In the genomic region with DNA sequence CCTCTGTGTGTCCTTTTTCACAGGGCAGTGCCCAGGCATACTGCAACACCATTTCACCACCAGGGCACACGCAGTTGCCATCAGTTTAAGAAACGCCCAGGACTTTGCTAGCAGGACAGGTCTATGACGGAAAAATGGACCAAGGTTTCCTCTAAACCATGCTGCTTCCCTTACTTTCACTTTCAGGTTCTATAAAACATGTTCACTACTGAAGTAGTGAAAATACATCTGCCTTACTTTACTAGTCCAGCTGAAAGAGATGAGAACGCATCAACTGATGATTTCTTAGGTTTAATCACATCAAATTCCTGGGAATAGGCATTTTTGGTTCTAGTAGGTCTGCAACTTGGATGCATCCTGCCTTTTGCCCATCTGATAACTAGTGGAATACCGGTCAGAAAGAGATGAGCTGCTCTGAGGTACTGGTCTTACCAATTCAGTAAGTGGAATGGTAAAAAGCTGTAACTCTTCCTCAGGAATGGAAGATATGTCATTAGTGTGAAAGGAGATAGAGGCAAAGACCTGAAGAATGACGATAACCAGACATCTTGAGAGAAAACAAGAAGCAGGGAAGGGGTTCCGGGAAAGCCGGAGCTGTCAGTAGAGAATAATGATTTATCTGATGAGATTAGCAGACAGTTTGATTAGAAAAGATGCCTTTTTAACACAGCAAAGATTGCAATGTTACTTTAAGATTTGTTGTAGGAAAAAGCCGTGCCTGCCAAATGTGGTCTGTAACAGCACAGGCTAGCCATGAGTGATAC, we compare ENCODE assay signal across 8 cellular contexts.
DNase-seq lines count a peak whose midpoint lies in the region; ATAC-seq and TF ChIP-seq lines count a peak whose summit lies in the region.

No MANE protein-coding gene starts in this region.

- H3K36me3 Mint-ChIP-seq in activated CD4-positive, alpha-beta T cell treated with anti-CD3 and anti-CD28 coated beads, Interleukin-2, amount 10 ng/mL, durations not matched to agents 24 days and 14 days (ENCODE audit: low read depth), result no peaks in the 10 kb centered on the region

- TF ChIP-seq POLR2A in ovary (IDR thresholded peaks at IDR 0.05), result no peak

- BruUV-seq in PC-9 (replicated peaks; lab: Mats Ljungman, UMichigan), result no TSS peak

- no peak overlapping the region for H2AFZ ChIP-seq in PC-9

- H4K20me1 ChIP-seq in PC-9 (ENCODE audit: insufficient read depth), result no peaks in the 10 kb centered on the region

- no peaks in the 10 kb centered on the region for H3K9me2 ChIP-seq in PC-9 (ENCODE audit: insufficient read depth)

- WGBS in ovary, 3 donors, result 0 to 1% (median 1%) methylated on average over 9 of the region's 9 CpGs

- H3K4me2 ChIP-seq in PC-9, result no peak overlapping the region

- no peaks in the 10 kb centered on the region for H3K9me3 Mint-ChIP-seq in activated CD4-positive, alpha-beta T cell treated with anti-CD3 and anti-CD28 coated beads, Interleukin-2, amount 10 ng/mL, durations not matched to agents 24 days and 14 days

- H3K27ac ChIP-seq in ovary (peak overlapping the region; percentile 18 to 79), PC-9 (no peak overlapping the region)

- H3K9me3 ChIP-seq in ovary, result no peaks in the 10 kb centered on the region
- H3K9me3 ChIP-seq in PC-9 (ENCODE audit: insufficient read depth, low read depth), result no peaks in the 10 kb centered on the region

- H3K79me2 ChIP-seq in PC-9 (ENCODE audit: low read depth), result no peaks in the 10 kb centered on the region

- POLR2A ChIA-PET in PC-9 (lab: Charles Lee; ENCODE audit: unreplicated experiment), result no interaction called here

- TF ChIP-seq CTCF in fibroblast of mammary gland (conservative IDR thresholded peaks at IDR 0.05; ENCODE audit: control insufficient read depth, insufficient read depth, low read depth, low read length), result peak; percentile 39
- TF ChIP-seq CTCF in ovary (IDR thresholded peaks at IDR 0.05), result no peak
- no peak for TF ChIP-seq CTCF in PC-9 (conservative IDR thresholded peaks at IDR 0.05)

- peaks cover 9% of the 10 kb centered on the region for H3K4me1 Mint-ChIP-seq in activated CD4-positive, alpha-beta T cell treated with anti-CD3 and anti-CD28 coated beads, Interleukin-2, amount 10 ng/mL, durations not matched to agents 24 days and 14 days

- H3K4me1 ChIP-seq in ovary (ENCODE audit: insufficient read depth) (no peaks in the 10 kb centered on the region), PC-9 (replicated peaks; ENCODE audit: insufficient read depth) (no peaks in the 10 kb centered on the region)

- H3K27me3 Mint-ChIP-seq in activated CD4-positive, alpha-beta T cell treated with anti-CD3 and anti-CD28 coated beads, Interleukin-2, amount 10 ng/mL, durations not matched to agents 24 days and 14 days, result peaks cover 4% of the 10 kb centered on the region

- no peaks in the 10 kb centered on the region for H3F3A ChIP-seq in PC-9 (ENCODE audit: insufficient read depth, low read depth)

- CTCF ChIA-PET in PC-9 (lab: Charles Lee), result no interaction called here

- no peak for TF ChIP-seq EP300 in ovary (IDR thresholded peaks at IDR 0.05)

- ATAC-seq in GM21367 (IDR thresholded peaks at IDR 0.05; ENCODE audit: unreplicated experiment), result peak; percentile 84

- DNase-seq in GF-D8 (lab: John Stamatoyannopoulos, UW), result peak; percentile 35
- peak; percentile 4 for DNase-seq in HS-5 (ENCODE audit: low read depth)
- peak; percentile 80 for DNase-seq in activated CD4-positive, alpha-beta T cell treated with anti-CD3 and anti-CD28 coated beads, Interleukin-2, amount 10 ng/mL, durations not matched to agents 24 days and 14 days
- peak; percentile 72 for DNase-seq in fibroblast of mammary gland (ENCODE audit: low read depth)
- peak in 1 of 5 donors; percentile 22 for DNase-seq in ovary
- DNase-seq in PC-9, result no peak
- DNase-seq in mucosa of gallbladder (ENCODE audit: low spot score), result no peak

- no peaks in the 10 kb centered on the region for H3K36me3 ChIP-seq in ovary
- H3K36me3 ChIP-seq in PC-9 (ENCODE audit: low read depth), result no peaks in the 10 kb centered on the region

- intact Hi-C loops in activated CD4-positive, alpha-beta T cell treated with anti-CD3 and anti-CD28 coated beads, Interleukin-2, amount 10 ng/mL, durations not matched to agents 24 days and 14 days (cut with micrococcal nuclease), result no loop called here
- intact Hi-C loops in ovary (cut with DNase I), result no loop called here
- intact Hi-C loops in PC-9 (cut with micrococcal nuclease; ENCODE audit: unreplicated experiment), result no loop called here

- H3K4me3 Mint-ChIP-seq in activated CD4-positive, alpha-beta T cell treated with anti-CD3 and anti-CD28 coated beads, Interleukin-2, amount 10 ng/mL, durations not matched to agents 24 days and 14 days, result peak overlapping the region; percentile 81

- peak overlapping the region; percentile 67 for H3K27ac Mint-ChIP-seq in activated CD4-positive, alpha-beta T cell treated with anti-CD3 and anti-CD28 coated beads, Interleukin-2, amount 10 ng/mL, durations not matched to agents 24 days and 14 days

- H3K27me3 ChIP-seq in ovary (no peaks in the 10 kb centered on the region), PC-9 (ENCODE audit: insufficient read depth, low read depth) (no peaks in the 10 kb centered on the region)

- peak overlapping the region; percentile 52 for H3K4me3 ChIP-seq in fibroblast of mammary gland (ENCODE audit: control insufficient read depth, low read depth, low read length)
- H3K4me3 ChIP-seq in ovary, result peak overlapping the region; percentile 41
- no peak overlapping the region for H3K4me3 ChIP-seq in PC-9

Comparison
In these comparisons a context has a peak if more than half of its experiments do, and no peak if none do; other contexts are left out.
1. DNase-seq: peak in GF-D8 (single experiment), HS-5 (single experiment), activated CD4-positive, alpha-beta T cell treated with anti-CD3 and anti-CD28 coated beads, Interleukin-2, amount 10 ng/mL, durations not matched to agents 24 days and 14 days (single experiment) and fibroblast of mammary gland (single experiment); none in PC-9 (0 of 2) and mucosa of gallbladder (single experiment).